ENCODE assay signal across 8 cellular contexts in the genomic region with DNA sequence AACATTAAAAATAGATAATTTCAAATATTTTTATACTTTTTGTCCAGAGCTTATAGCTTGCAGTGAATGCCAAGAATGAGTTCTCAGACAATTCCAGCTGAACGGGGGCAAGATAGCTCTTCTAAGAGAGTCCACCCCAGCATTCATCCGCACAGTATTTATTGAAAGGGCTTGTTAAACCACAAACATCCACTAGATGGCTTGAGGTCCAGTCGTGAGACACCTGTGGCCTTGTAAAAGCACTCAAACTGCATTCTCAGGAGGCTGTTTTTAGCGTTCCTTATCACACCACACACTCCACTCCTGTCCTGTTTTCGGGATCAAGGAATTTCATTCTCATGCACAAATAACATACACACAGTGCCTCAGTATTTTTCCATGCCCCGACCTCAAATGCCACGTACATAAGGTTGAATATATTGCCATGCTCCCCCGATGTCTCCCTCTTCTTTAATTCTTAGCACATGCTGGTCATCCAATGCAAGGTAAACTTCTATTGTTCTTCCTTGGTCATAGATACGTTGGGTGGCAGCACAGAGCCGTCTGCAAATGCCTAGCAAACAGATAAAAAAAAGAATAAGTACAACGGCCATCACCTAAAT. TPM values are rescaled to one million over a fixed set of nuclear protein-coding genes. Genes with fewer than 3 reads are reported as not detected.
DNase-seq lines count a peak whose midpoint lies in the region; ATAC-seq, FAIRE-seq and TF ChIP-seq lines count a peak whose summit lies in the region.

No MANE protein-coding gene starts in this region.

- POLR2A ChIA-PET in A673 (lab: Charles Lee; ENCODE audit: low non-redundant PET) (interaction anchor here (0.5 kb wide), 1 partner anchor 154 kb away, joined by 3 read pairs; no protein-coding TSS in a partner anchor), K562 (lab: Yijun Ruan, JAX) (interaction anchor here (0.6 to 1.0 kb wide), 2 partner anchors 33 to 56 kb away, joined by 3 to 4 read pairs; no protein-coding TSS in a partner anchor)

- H3K4me1 ChIP-seq in A673 (ENCODE audit: insufficient read depth, low read length, poor library complexity, severe bottlenecking): peaks cover 14% of the 10 kb centered on the region
- no peaks in the 10 kb centered on the region for H3K4me1 ChIP-seq in K562 (replicated peaks in 1 of 2; ENCODE audit: control insufficient read depth in 2 of 2, insufficient read depth in 2 of 2, low read length in 2 of 2)
- no peaks in the 10 kb centered on the region for H3K4me1 ChIP-seq in left lung

- TF ChIP-seq CTCF in A673 (conservative IDR thresholded peaks at IDR 0.05; ENCODE audit: low read depth, low read length): peak; percentile 67
- TF ChIP-seq CTCF in K562 (IDR thresholded peaks at IDR 0.05 in 2 of 3, conservative IDR thresholded peaks at IDR 0.05 in 1 of 3; ENCODE audit: insufficient read depth in 2 of 3, low read depth in 1 of 3, low read length in 3 of 3): peak; percentile 64 to 72 (median 70)
- TF ChIP-seq CTCF in left lung (IDR thresholded peaks at IDR 0.05): peak; percentile 24 to 29

- no peaks in the 10 kb centered on the region for H3K79me2 ChIP-seq in K562 (ENCODE audit: control insufficient read depth, insufficient read depth, low read length)

- no peaks in the 10 kb centered on the region for H4K20me1 ChIP-seq in K562 (replicated peaks; ENCODE audit: control insufficient read depth, insufficient read depth, low read length)

- in situ Hi-C loops in K562 (cut with MboI): loop anchor here (10.0 kb wide), 1 partner anchor 221 kb away; no protein-coding TSS in a partner anchor

- H3K4me3 ChIP-seq in A673 (ENCODE audit: low read depth, low read length, poor library complexity, severe bottlenecking): no peak overlapping the region
- H3K4me3 ChIP-seq in K562: no peak overlapping the region
- H3K4me3 ChIP-seq in left lung: no peak overlapping the region

- no peaks in the 10 kb centered on the region for H3K9me1 ChIP-seq in K562 (ENCODE audit: control insufficient read depth, insufficient read depth, low read length)

- intact Hi-C loops in A673 (cut with micrococcal nuclease; ENCODE audit: unreplicated experiment) (no loop called here), K562 (cut with micrococcal nuclease) (loop anchor here (5.0 to 10.0 kb wide), 3 partner anchors 219 to 579 kb away; no protein-coding TSS in a partner anchor), left lung (cut with DNase I) (no loop called here)

- no peak for TF ChIP-seq POLR2A in K562 (conservative IDR thresholded peaks at IDR 0.05)

- WGBS in K562 (ENCODE audit: insufficient coverage, low coverage, missing lambda C conversion rate): 53% methylated on average over 11 of the region's 11 CpGs

- DNase-seq in A673 (ENCODE audit: low spot score): peak; percentile 62
- peak; percentile 5 for DNase-seq in NCI-H146 treated with DMSO at 0.1 percent for 48 hours (lab: John Stamatoyannopoulos, UW; ENCODE audit: unreplicated experiment)
- peak; percentile 23 to 68 (median 30) for DNase-seq in K562 (ENCODE audit: extremely low read depth in 1 of 4, low spot score in 3 of 4)
- DNase-seq in left lung: no peak
- no peak for DNase-seq in KG1 (lab: John Stamatoyannopoulos, UW)
- DNase-seq in CD1c-positive myeloid dendritic cell (ENCODE audit: extremely low spot score): no peak

- no peak for FAIRE-seq in K562 (lab: Jason Lieb, UNC)

- ATAC-seq in GM18511 (IDR thresholded peaks at IDR 0.05; ENCODE audit: unreplicated experiment) (peak; percentile 54), K562 (peak; percentile 87), left lung (peak; percentile 82), GM19035 (IDR thresholded peaks at IDR 0.05; ENCODE audit: unreplicated experiment) (no peak)

- TF ChIP-seq EP300 in K562 (IDR thresholded peaks at IDR 0.05; ENCODE audit: low read length): no peak

- peaks cover 41% of the 10 kb centered on the region for H3K36me3 ChIP-seq in A673 (ENCODE audit: insufficient read depth, low read length, poor library complexity, severe bottlenecking)
- H3K36me3 ChIP-seq in K562 (ENCODE audit: control insufficient read depth, insufficient read depth, low read length): peaks cover 83% of the 10 kb centered on the region
- H3K36me3 ChIP-seq in left lung: peaks cover 0 to 80% of the 10 kb centered on the region in 2 donors

- H3K27ac ChIP-seq in A673 (ENCODE audit: low read depth, low read length, poor library complexity, severe bottlenecking) (no peak overlapping the region), K562 (ENCODE audit: extremely low read depth, low read depth, low read length) (no peak overlapping the region), left lung (no peak overlapping the region)

- no peak overlapping the region for H3K9ac ChIP-seq in K562 (ENCODE audit: insufficient read depth in 1 of 2, low read depth in 2 of 2, low read length in 2 of 2)

- no peak overlapping the region for H3K4me2 ChIP-seq in K562 (ENCODE audit: insufficient read depth, low read length)

- TF ChIP-seq RAD21 in K562 (CRISPR knock-in tag; conservative IDR thresholded peaks at IDR 0.05 in 1 of 2, IDR thresholded peaks at IDR 0.05 in 1 of 2): peak; percentile 42 to 67

- CTCF ChIA-PET in A673 (lab: Charles Lee) (interaction anchor here (0.8 to 1.2 kb wide), 2 partner anchors 216 to 217 kb away, joined by 3 to 4 read pairs; no protein-coding TSS in a partner anchor), K562 (lab: Yijun Ruan, JAX; ENCODE audit: low intra/inter-chr PET ratio) (interaction anchor here (0.7 to 2.5 kb wide), 2 partner anchors 204 to 217 kb away, joined by 3 to 10 read pairs; no protein-coding TSS in a partner anchor)

- H2AFZ ChIP-seq in K562 (ENCODE audit: low read depth, low read length): no peak overlapping the region

- no peaks in the 10 kb centered on the region for H3K9me3 ChIP-seq in A673 (ENCODE audit: low read depth, low read length, poor library complexity, severe bottlenecking)
- H3K9me3 ChIP-seq in K562 (replicated peaks; ENCODE audit: control insufficient read depth, insufficient read depth, low read depth, low read length): no peaks in the 10 kb centered on the region
- no peaks in the 10 kb centered on the region for H3K9me3 ChIP-seq in left lung

- BruUV-seq in A673 (replicated peaks; lab: Mats Ljungman, UMichigan): no TSS peak
- BruUV-seq in K562 (replicated peaks; lab: Mats Ljungman, UMichigan): no TSS peak

- no peaks in the 10 kb centered on the region for H3K27me3 ChIP-seq in A673 (replicated peaks; ENCODE audit: insufficient read depth, low read depth, low read length, poor library complexity)
- H3K27me3 ChIP-seq in K562 (ENCODE audit: control insufficient read depth in 2 of 2, insufficient read depth in 2 of 2, low read length in 2 of 2): no peaks in the 10 kb centered on the region
- no peaks in the 10 kb centered on the region for H3K27me3 ChIP-seq in left lung

TF ChIP-seq in K562, 482 proteins besides CTCF, POLR2A, EP300 and RAD21:
- TF ChIP-seq ZZZ3 (IDR thresholded peaks at IDR 0.05) (no peak), HNRNPK (IDR thresholded peaks at IDR 0.05; ENCODE audit: low read depth, low read length, poor library complexity, severe bottlenecking) (no peak), SMC3 (conservative IDR thresholded peaks at IDR 0.05; ENCODE audit: insufficient read depth, low read depth, low read length) (0 out of 2 replicates have a peak, but pooled peaks have one; percentile 9)
- TF ChIP-seq, protein P1, sequence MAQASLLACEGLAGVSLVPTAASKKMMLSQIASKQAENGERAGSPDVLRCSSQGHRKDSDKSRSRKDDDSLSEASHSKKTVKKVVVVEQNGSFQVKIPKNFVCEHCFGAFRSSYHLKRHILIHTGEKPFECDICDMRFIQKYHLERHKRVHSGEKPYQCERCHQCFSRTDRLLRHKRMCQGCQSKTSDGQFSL (CRISPR knock-in tag; IDR thresholded peaks at IDR 0.05): 0 out of 2 replicates have a peak, but pooled peaks have one; percentile 20
- TF ChIP-seq, protein P1 (tag; IDR thresholded peaks at IDR 0.05): 0 out of 4 replicates have a peak, but pooled peaks of 1 of the 2 experiments have one; percentile 27
- TF ChIP-seq, protein P2, sequence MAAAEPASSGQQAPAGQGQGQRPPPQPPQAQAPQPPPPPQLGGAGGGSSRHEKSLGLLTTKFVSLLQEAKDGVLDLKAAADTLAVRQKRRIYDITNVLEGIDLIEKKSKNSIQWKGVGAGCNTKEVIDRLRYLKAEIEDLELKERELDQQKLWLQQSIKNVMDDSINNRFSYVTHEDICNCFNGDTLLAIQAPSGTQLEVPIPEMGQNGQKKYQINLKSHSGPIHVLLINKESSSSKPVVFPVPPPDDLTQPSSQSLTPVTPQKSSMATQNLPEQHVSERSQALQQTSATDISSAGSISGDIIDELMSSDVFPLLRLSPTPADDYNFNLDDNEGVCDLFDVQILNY (CRISPR knock-in tag; IDR thresholded peaks at IDR 0.05): 0 out of 2 replicates have a peak, but pooled peaks have one; percentile 39

RNA-seq across cellular contexts. Expression of a gene that starts 47.4 kb away (rescaled TPM):
- total RNA-seq in A673 (2021): 101 and 106 TPM in 2 replicates
- 28.3 and 119 TPM in 2 replicates for total RNA-seq in K562 (2011; cell fraction: chromatin; rRNA removed; ENCODE audit: low replicate concordance)
- total RNA-seq in K562 (2011; cell fraction: nucleolus; rRNA removed): 14.5 and 18.2 TPM in 2 replicates
- 42.3 and 61.0 TPM in 2 replicates for total RNA-seq in K562 (2011; cell fraction: nucleoplasm; rRNA removed)
- total RNA-seq in K562 (2014; rRNA removed): 51.4 and 63.5 TPM in 2 replicates
- total RNA-seq in K562 (2014; rRNA removed; fragmentation: Illumina TruSeq; extraction: Trizol): 75.8 and 87.2 TPM in 2 replicates
- 66.5 and 77.7 TPM in 2 replicates for total RNA-seq in K562 (2015; rRNA removed; fragmentation: Illumina TruSeq; extraction: Trizol)
- 75.3 and 81.9 TPM in 2 replicates for total RNA-seq in K562 (2021)
- polyA plus RNA-seq in K562 (2011; rRNA removed): 39.9 and 57.3 TPM in 2 replicates
- polyA plus RNA-seq in K562 (2011; cell fraction: cytosol; rRNA removed): 6.8 and 15.1 TPM in 2 replicates
- 44.5 and 76.8 TPM in 2 replicates for polyA plus RNA-seq in K562 (2011; cell fraction: nucleus; rRNA removed)
- polyA plus RNA-seq in K562 (2012): 45.0 and 81.2 TPM in 2 replicates
- 39.7 and 46.1 TPM in 2 replicates for polyA plus RNA-seq in K562 (2014; fragmentation: Illumina TruSeq; extraction: Trizol)
- polyA plus RNA-seq in K562 (2014; fragmentation: Nextera tagmentation; extraction: Ambion mirVana): 10 to 100 TPM in 1 of 2 experiments, 1 to 10 TPM in 1; 9.8 to 14.3 TPM
- polyA plus RNA-seq in K562 (2014; rRNA removed): 39.2 and 41.0 TPM in 2 replicates
- 66.2 and 66.8 TPM in 2 replicates for polyA minus RNA-seq in K562 (2011; rRNA and poly(A)+ RNA removed)
- 26.8 and 33.2 TPM in 2 replicates for polyA minus RNA-seq in K562 (2011; cell fraction: cytosol; rRNA and poly(A)+ RNA removed)
- 22.8 and 46.2 TPM in 2 replicates for polyA minus RNA-seq in K562 (2011; cell fraction: nucleus; rRNA and poly(A)+ RNA removed)
- total RNA-seq in left lung: 100 to 1,000 TPM; 120 to 163 TPM

Comparison
In these comparisons a context has a peak if more than half of its experiments do, and no peak if none do; other contexts are left out.
1. DNase-seq: peak in A673 (single experiment), NCI-H146 treated with DMSO at 0.1 percent for 48 hours (single experiment) and K562 (4 of 4); none in left lung (0 of 2), KG1 (single experiment) and CD1c-positive myeloid dendritic cell (single experiment).
2. Peak in every context shown above with its lines, with median percentiles within 50 percentile points of each other: CTCF ChIP-seq.